1 cellular context compared by ENCODE assay signal in genomic region chr16:67191410-67191994, GRCh38.
TF ChIP-seq lines count a peak whose summit lies in the region.

No MANE protein-coding gene starts in this region.

TF ChIP-seq in SK-N-SH treated with all-trans-retinoic acid at 6 μM for 48 hours, 23 proteins besides CTCF, POLR2A, EP300 and RAD21 (continued from another document):
- TF ChIP-seq SNAI2 (CRISPR knock-in tag; IDR thresholded peaks at IDR 0.05) (no peak), ISL1 (CRISPR knock-in tag; IDR thresholded peaks at IDR 0.05) (no peak), OSR1 (CRISPR knock-in tag; IDR thresholded peaks at IDR 0.05) (no peak), BACH2 (CRISPR knock-in tag; IDR thresholded peaks at IDR 0.05; ENCODE audit: borderline replicate concordance) (no peak), ZNF70 (CRISPR knock-in tag; IDR thresholded peaks at IDR 0.05) (no peak), ZFP3 (CRISPR knock-in tag; IDR thresholded peaks at IDR 0.05) (no peak)
